13 cellular contexts compared by ENCODE assay signal in genomic region chr2:237670641-237671040, GRCh38. TPM values are rescaled to one million over a fixed set of nuclear protein-coding genes. Genes with fewer than 3 reads are reported as not detected.
DNase-seq lines count a peak whose midpoint lies in the region; ATAC-seq, FAIRE-seq and TF ChIP-seq lines count a peak whose summit lies in the region.
"Had no signal": no experiment of that assay in that cellular context is flagged by ENCODE, and none has a peak within 500 bp of the region (broad histone marks: within the 10 kb centered on the region; RNA-seq: fewer than 3 reads in every experiment).

No MANE protein-coding gene starts in this region.

- H3K27ac Mint-ChIP-seq in activated T-cell treated with anti-CD3 and anti-CD28 coated beads, Interleukin-2, amount 50 U/mL, for 72 hours = no peak overlapping the region
- H3K27ac Mint-ChIP-seq: activated CD4-positive, alpha-beta T cell treated with anti-CD3 and anti-CD28 coated beads for 36 hours; activated T-helper 1 cell treated with anti-CD3 and anti-CD28 coated beads, Interleukin-12 subunit alpha, Interleukin-12 subunit beta, Interleukin-2, Interleukin-4 antibody, amounts not matched to agents 30 ng/mL and 10 ng/mL and 1 ng/mL, durations not matched to agents 14 hours and 24 hours and 36 hours had no signal

- no peak for ATAC-seq in GM18909 (IDR thresholded peaks at IDR 0.05; ENCODE audit: poor library complexity, unreplicated experiment)
- no peak for ATAC-seq in activated T-cell treated with anti-CD3 and anti-CD28 coated beads, Interleukin-2, amount 50 U/mL, for 72 hours (replicated peaks in 1 of 2)
- ATAC-seq: activated CD4-positive, alpha-beta T cell treated with anti-CD3 and anti-CD28 coated beads for 36 hours had no signal

- peaks cover 37% of the 10 kb centered on the region for H3K4me1 Mint-ChIP-seq in activated T-cell treated with anti-CD3 and anti-CD28 coated beads, Interleukin-2, amount 50 U/mL, for 72 hours (ENCODE audit: low read depth)

- no peaks in the 10 kb centered on the region for H3K9me3 Mint-ChIP-seq in activated T-cell treated with anti-CD3 and anti-CD28 coated beads, Interleukin-2, amount 50 U/mL, for 72 hours
- H3K9me3 Mint-ChIP-seq: activated T-helper 1 cell treated with anti-CD3 and anti-CD28 coated beads, Interleukin-12 subunit alpha, Interleukin-12 subunit beta, Interleukin-2, Interleukin-4 antibody, amounts not matched to agents 30 ng/mL and 10 ng/mL and 1 ng/mL, durations not matched to agents 14 hours and 24 hours and 36 hours had no signal

- in situ Hi-C loops in GM23248 (cut with MboI) = loop anchor here (10.0 kb wide), 1 partner anchor 74 kb away; no protein-coding TSS in a partner anchor

- no peaks in the 10 kb centered on the region for H3K27me3 ChIP-seq in GM23248 (replicated peaks; ENCODE audit: insufficient read depth)
- no peaks in the 10 kb centered on the region for H3K27me3 ChIP-seq in esophagus (ENCODE audit: control insufficient read depth in 1 of 2, insufficient read depth in 2 of 2, low read length in 2 of 2)
- no peaks in the 10 kb centered on the region for H3K27me3 ChIP-seq in smooth muscle cell (ENCODE audit: low read depth)

- H2AFZ ChIP-seq in GM23248 (no peak overlapping the region), smooth muscle cell (ENCODE audit: low read depth) (no peak overlapping the region)

- H3K36me3 ChIP-seq in GM23248 (ENCODE audit: low read depth) (no peaks in the 10 kb centered on the region), esophagus (ENCODE audit: control insufficient read depth in 2 of 2, insufficient read depth in 2 of 2, low read length in 1 of 2) (no peaks in the 10 kb centered on the region), smooth muscle cell (ENCODE audit: low read depth) (no peaks in the 10 kb centered on the region)

- FAIRE-seq in HTR-8/SVneo (lab: Jason Lieb, UNC) = no peak
- FAIRE-seq: small intestine had no signal

- H3K79me2 ChIP-seq in GM23248 (ENCODE audit: insufficient read depth) = peaks cover 22% of the 10 kb centered on the region
- peaks cover 5% of the 10 kb centered on the region for H3K79me2 ChIP-seq in smooth muscle cell (ENCODE audit: low read depth)

- H3K4me1 ChIP-seq in GM23248 (ENCODE audit: insufficient read depth) = peaks cover 45% of the 10 kb centered on the region
- peaks cover 4 to 13% of the 10 kb centered on the region in 2 donors for H3K4me1 ChIP-seq in esophagus (ENCODE audit: control insufficient read depth in 2 of 2, insufficient read depth in 2 of 2, low read length in 1 of 2)
- H3K4me1 ChIP-seq in smooth muscle cell (ENCODE audit: low read depth) = peaks cover 20% of the 10 kb centered on the region

- H3K4me3 Mint-ChIP-seq in activated T-cell treated with anti-CD3 and anti-CD28 coated beads, Interleukin-2, amount 50 U/mL, for 72 hours = no peak overlapping the region
- H3K4me3 Mint-ChIP-seq: activated CD4-positive, alpha-beta T cell treated with anti-CD3 and anti-CD28 coated beads for 36 hours; activated T-helper 1 cell treated with anti-CD3 and anti-CD28 coated beads, Interleukin-12 subunit alpha, Interleukin-12 subunit beta, Interleukin-2, Interleukin-4 antibody, amounts not matched to agents 30 ng/mL and 10 ng/mL and 1 ng/mL, durations not matched to agents 14 hours and 24 hours and 36 hours had no signal

- TF ChIP-seq CTCF in smooth muscle cell (IDR thresholded peaks at IDR 0.05; ENCODE audit: borderline replicate concordance, insufficient read depth, poor library complexity, severe bottlenecking) = no peak

- H3K27ac ChIP-seq in GM23248 (peak overlapping the region; percentile 92), esophagus (ENCODE audit: low read depth in 2 of 2, low read length in 1 of 2) (peak overlapping the region; percentile 42 to 52), smooth muscle cell (ENCODE audit: low read depth) (peak overlapping the region; percentile 93)

- WGBS in GM23248 (ENCODE audit: low coverage in 1 of 2, low lambda C conversion rate in 2 of 2, missing lambda C conversion rate in 2 of 2), 2 experiments = 32 to 44% methylated on average over 13 to 14 of the region's 14 CpGs
- 68 to 76% methylated on average over 14 of the region's 14 CpGs for WGBS in esophagus, 2 donors
- 65% methylated on average over 14 of the region's 14 CpGs for WGBS in smooth muscle cell (ENCODE audit: low lambda C conversion rate)

- no peaks in the 10 kb centered on the region for H3K36me3 Mint-ChIP-seq in activated T-cell treated with anti-CD3 and anti-CD28 coated beads, Interleukin-2, amount 50 U/mL, for 72 hours (ENCODE audit: insufficient read depth in 2 of 2)

- H3K9ac ChIP-seq in GM23248 = peak overlapping the region; percentile 82
- peak overlapping the region; percentile 81 for H3K9ac ChIP-seq in smooth muscle cell (ENCODE audit: low read depth)

- H3K4me2 ChIP-seq in GM23248 (ENCODE audit: unreplicated experiment) (peak overlapping the region; percentile 70), smooth muscle cell (peak overlapping the region; percentile 73)

- H4K20me1 ChIP-seq in GM23248 (ENCODE audit: insufficient read depth) (no peaks in the 10 kb centered on the region), smooth muscle cell (ENCODE audit: low read depth) (no peaks in the 10 kb centered on the region)

- peaks cover 25% of the 10 kb centered on the region for H3F3A ChIP-seq in GM23248 (ENCODE audit: insufficient read depth)
- H3F3A ChIP-seq in smooth muscle cell (ENCODE audit: low read depth) = no peaks in the 10 kb centered on the region

- H3K9me3 ChIP-seq in GM23248 (ENCODE audit: low read depth) (no peaks in the 10 kb centered on the region), esophagus (ENCODE audit: control insufficient read depth in 2 of 2, insufficient read depth in 1 of 2, low read depth in 1 of 2, low read length in 1 of 2) (no peaks in the 10 kb centered on the region), smooth muscle cell (replicated peaks; ENCODE audit: low read depth) (no peaks in the 10 kb centered on the region)

- no peak for DNase-seq in GM23248
- peak; percentile 88 for DNase-seq in mesenteric fat pad (ENCODE audit: low spot score)
- no peak for DNase-seq in smooth muscle cell (lab: John Stamatoyannopoulos, UW; ENCODE audit: unreplicated experiment)
- DNase-seq in stimulated activated CD4-positive, alpha-beta T cell treated with anti-CD3 and anti-CD28 coated beads, Interleukin-12 subunit alpha, Interleukin-12 subunit beta, amount 100 ng/mL, for 4 hours = no peak
- DNase-seq in activated T-cell treated with anti-CD3 and anti-CD28 coated beads, Interleukin-2, amount 50 U/mL, for 72 hours = no peak
- DNase-seq in HTR-8/SVneo (ENCODE audit: insufficient read length, low spot score) = no peak
- DNase-seq: activated CD4-positive, alpha-beta T cell treated with anti-CD3 and anti-CD28 coated beads for 36 hours; DMS53; NCI-H2107; small intestine had no signal

- H3K4me3 ChIP-seq in GM23248 (no peak overlapping the region), esophagus (ENCODE audit: low read depth in 1 of 2, low read length in 2 of 2) (no peak overlapping the region), smooth muscle cell (no peak overlapping the region)

- H3K9me2 ChIP-seq in GM23248 (ENCODE audit: insufficient read depth) = no peaks in the 10 kb centered on the region

- no peaks in the 10 kb centered on the region for H3K27me3 Mint-ChIP-seq in activated T-cell treated with anti-CD3 and anti-CD28 coated beads, Interleukin-2, amount 50 U/mL, for 72 hours (ENCODE audit: low read depth)
- H3K27me3 Mint-ChIP-seq: activated CD4-positive, alpha-beta T cell treated with anti-CD3 and anti-CD28 coated beads for 36 hours had no signal

RNA-seq across cellular contexts. Expression of gene LRRFIP1, which starts 43.3 kb away (rescaled TPM):
- 56.8 and 84.4 TPM in 2 replicates for total RNA-seq in GM23248 (2014; rRNA removed; shearing (Covaris generic))
- polyA plus RNA-seq in GM23248 (2016; fragmentation: Nextera tagmentation; extraction: Ambion mirVana) = 149 and 159 TPM in 2 replicates
- polyA plus RNA-seq in esophagus = 10 to 100 TPM; 58.9 to 69.5 TPM
- 144 TPM for total RNA-seq in mesenteric fat pad
- 36.2 and 49.5 TPM in 2 replicates for total RNA-seq in smooth muscle cell
- 65.1 and 82.7 TPM in 2 replicates for polyA plus RNA-seq in smooth muscle cell
- total RNA-seq in activated T-cell treated with anti-CD3 and anti-CD28 coated beads, Interleukin-2, amount 50 U/mL, for 72 hours = 100 to 1,000 TPM; 198 to 239 TPM
